In genomic region chr5:164614707-164615106, GRCh38 we compare ENCODE assay signal across 7 cellular contexts.
"Had no signal": no experiment of that assay in that cellular context is flagged by ENCODE, and none has a peak within 500 bp of the region (broad histone marks: within the 10 kb centered on the region; RNA-seq: fewer than 3 reads in every experiment).

No MANE protein-coding gene starts in this region.

- H3K36me3 Mint-ChIP-seq: IgD-negative memory B cell had no signal

- H3K27me3 Mint-ChIP-seq: IgD-negative memory B cell had no signal

- H3K27ac Mint-ChIP-seq: GM23338, H9, IgD-negative memory B cell had no signal

- H3K4me1 Mint-ChIP-seq: GM23338, H9 had no signal

- DNase-seq: H9, HCEC 1CT, Karpas-422, KBM-7 had no signal

- H3K4me3 Mint-ChIP-seq: GM23338, H9, IgD-negative memory B cell had no signal

- ATAC-seq: GM23338, HepG2 had no signal
